In genomic region chr20:34627458-34627857, GRCh38 we compare ENCODE assay signal across 20 cellular contexts. TPM values are rescaled to one million over a fixed set of nuclear protein-coding genes. Genes with fewer than 3 reads are reported as not detected.
DNase-seq lines count a peak whose midpoint lies in the region; ATAC-seq, FAIRE-seq and TF ChIP-seq lines count a peak whose summit lies in the region.
"Had no signal": no experiment of that assay in that cellular context is flagged by ENCODE, and none has a peak within 500 bp of the region (broad histone marks: within the 10 kb centered on the region; RNA-seq: fewer than 3 reads in every experiment).

No MANE protein-coding gene starts in this region.

- DNase-seq in Right ventricle myocardium inferior (ENCODE audit: missing footprints) (no peak), right cardiac atrium (no peak), PC-9 (no peak), heart right ventricle (no peak), transverse colon (no peak), kidney (no peak), pons (ENCODE audit: low spot score) (no peak)
- DNase-seq: activated CD4-positive, alpha-beta T cell treated with anti-CD3 and anti-CD28 coated beads, Interleukin-2, amount 50 U/mL, for 4 hours; activated naive CD4-positive, alpha-beta T cell treated with Interleukin-2 at 50 U/mL for 16 hours; aorta; CD4-positive, alpha-beta memory T cell; cerebellar nuclear complex; DMS79; effector memory CD8-positive, alpha-beta T cell; hypothalamus; NCI-H2081; NCI-H526 treated with DMSO at 0.1 percent for 48 hours; stimulated activated CD4-positive, alpha-beta T cell treated with anti-CD3 and anti-CD28 coated beads, Interleukin-1b, Interleukin-23, amount 100 ng/mL, for 48 hours; stimulated activated naive CD8-positive, alpha-beta T cell treated with anti-CD3 and anti-CD28 coated beads, Interleukin-15, amount 100 ng/mL, for 72 hours had no signal

- POLR2A ChIA-PET in PC-9 (lab: Charles Lee; ENCODE audit: unreplicated experiment), result no interaction called here

- H3F3A ChIP-seq in PC-9 (ENCODE audit: insufficient read depth, low read depth), result peaks cover 9% of the 10 kb centered on the region

- no TSS peak for BruUV-seq in PC-9 (replicated peaks; lab: Mats Ljungman, UMichigan)

- H3K4me3 ChIP-seq in right cardiac atrium (ENCODE audit: low read length) (no peak overlapping the region), PC-9 (no peak overlapping the region), heart right ventricle (peak overlapping the region in 1 of 10 donors; percentile 0), transverse colon (no peak overlapping the region), kidney (ENCODE audit: low read length in 2 of 2) (no peak overlapping the region)

- in situ Hi-C loops in transverse colon (cut with MboI; ENCODE audit: low pct_ligation_motif_present in 1 of 4, low pct_unique_long_range_greater_than_20kb in 1 of 4, low sequenced_read_pairs in 3 of 4), result no loop called here

- H3K9me3 ChIP-seq in right cardiac atrium (ENCODE audit: control insufficient read depth, low read length) (no peaks in the 10 kb centered on the region), PC-9 (ENCODE audit: insufficient read depth, low read depth) (no peaks in the 10 kb centered on the region), heart right ventricle (no peaks in the 10 kb centered on the region), transverse colon (no peaks in the 10 kb centered on the region), kidney (ENCODE audit: control insufficient read depth in 1 of 2, low read length in 2 of 2) (no peaks in the 10 kb centered on the region)

- CTCF ChIA-PET in PC-9 (lab: Charles Lee), result interaction anchor here (0.5 kb wide), 1 partner anchor 15 kb away, joined by 4 read pairs; no protein-coding TSS in a partner anchor

- no peak overlapping the region for H3K9ac ChIP-seq in kidney (ENCODE audit: low read length in 2 of 2)

- H4K20me1 ChIP-seq in PC-9 (ENCODE audit: insufficient read depth), result no peaks in the 10 kb centered on the region

- no peaks in the 10 kb centered on the region for H3K79me2 ChIP-seq in PC-9 (ENCODE audit: low read depth)

- H3K4me2 ChIP-seq in PC-9, result no peak overlapping the region

- FAIRE-seq in kidney (lab: Jason Lieb, UNC), result no peak

- no peaks in the 10 kb centered on the region for H3K36me3 ChIP-seq in PC-9 (ENCODE audit: low read depth)
- H3K36me3 ChIP-seq in heart right ventricle, result peaks cover 0 to 34% (median 1%) of the 10 kb centered on the region in 9 donors
- no peaks in the 10 kb centered on the region for H3K36me3 ChIP-seq in transverse colon
- no peaks in the 10 kb centered on the region for H3K36me3 ChIP-seq in kidney (ENCODE audit: control insufficient read depth in 1 of 2, insufficient read depth in 2 of 2, low read length in 2 of 2)

- TF ChIP-seq CTCF in PC-9 (conservative IDR thresholded peaks at IDR 0.05) (no peak), heart right ventricle (IDR thresholded peaks at IDR 0.05) (no peak), transverse colon (IDR thresholded peaks at IDR 0.05) (no peak), kidney (IDR thresholded peaks at IDR 0.05; ENCODE audit: borderline replicate concordance, extremely low read depth, insufficient read depth) (no peak)

- H3K4me1 ChIP-seq in right cardiac atrium (ENCODE audit: control insufficient read depth, insufficient read depth, low read length), result peaks cover 3% of the 10 kb centered on the region
- peaks cover 9% of the 10 kb centered on the region for H3K4me1 ChIP-seq in PC-9 (replicated peaks; ENCODE audit: insufficient read depth)
- peaks cover 0 to 24% (median 7%) of the 10 kb centered on the region in 9 donors for H3K4me1 ChIP-seq in heart right ventricle
- peaks cover 9 to 29% (median 16%) of the 10 kb centered on the region in 4 donors for H3K4me1 ChIP-seq in transverse colon
- no peaks in the 10 kb centered on the region for H3K4me1 ChIP-seq in kidney (ENCODE audit: control insufficient read depth in 1 of 2, insufficient read depth in 1 of 2, low read depth in 1 of 2, low read length in 2 of 2)

- ATAC-seq in Right ventricle myocardium inferior (peak; percentile 59), right cardiac atrium (no peak), heart right ventricle (peak in 6 of 8 donors; percentile 48 to 69 (median 55)), GM21737 (IDR thresholded peaks at IDR 0.05; ENCODE audit: unreplicated experiment) (no peak)
- ATAC-seq: effector memory CD8-positive, alpha-beta T cell; stimulated activated naive CD8-positive, alpha-beta T cell treated with anti-CD3 and anti-CD28 coated beads, Interleukin-15, amount 100 ng/mL, for 72 hours had no signal

- H3K27ac ChIP-seq in right cardiac atrium (ENCODE audit: low read length) (no peak overlapping the region), PC-9 (0 out of 2 replicates have a peak overlapping the region, but pooled peaks have one; percentile 20), heart right ventricle (peak overlapping the region; percentile 50 to 75 (median 70)), transverse colon (peak overlapping the region; percentile 46 to 69 (median 53)), kidney (ENCODE audit: low read depth in 2 of 2, low read length in 2 of 2) (no peak overlapping the region)

- intact Hi-C loops in Right ventricle myocardium inferior (cut with DNase I), result loop anchor here (5.0 kb wide), 1 partner anchor 75 kb away; the partner anchor contains the start of gene TP53INP2
- intact Hi-C loops in right cardiac atrium (cut with DNase I), result no loop called here
- intact Hi-C loops in PC-9 (cut with micrococcal nuclease; ENCODE audit: unreplicated experiment), result no loop called here
- intact Hi-C loops in heart right ventricle (cut with DNase I), result no loop called here
- intact Hi-C loops in transverse colon (cut with DNase I; ENCODE audit: low total_unique reads), result no loop called here
- intact Hi-C loops in kidney (cut with DNase I), result no loop called here

- no peak for TF ChIP-seq EP300 in transverse colon (IDR thresholded peaks at IDR 0.05; ENCODE audit: low read depth)

- H3K9me2 ChIP-seq in PC-9 (ENCODE audit: insufficient read depth), result no peaks in the 10 kb centered on the region

- 66% methylated on average over 5 of the region's 5 CpGs for WGBS in right cardiac atrium
- 56 to 60% methylated on average over 5 of the region's 5 CpGs for WGBS in heart right ventricle, 2 donors
- WGBS in transverse colon (ENCODE audit: low coverage in 1 of 2), 2 donors, result 41 to 53% methylated on average over 5 of the region's 5 CpGs

- H3K27me3 ChIP-seq in right cardiac atrium (ENCODE audit: control insufficient read depth, insufficient read depth) (no peaks in the 10 kb centered on the region), PC-9 (ENCODE audit: insufficient read depth, low read depth) (no peaks in the 10 kb centered on the region), heart right ventricle (no peaks in the 10 kb centered on the region), transverse colon (no peaks in the 10 kb centered on the region)

- no peak overlapping the region for H2AFZ ChIP-seq in PC-9

- TF ChIP-seq POLR2A in transverse colon (IDR thresholded peaks at IDR 0.05), result no peak

RNA-seq across cellular contexts. Expression of gene PIGU, which starts 49.4 kb away (rescaled TPM):
- total RNA-seq in Right ventricle myocardium inferior (12.9 TPM), right cardiac atrium (10 to 100 TPM; 11.6 to 14.4 (median 13.6) TPM), PC-9 (2021) (20.9 and 25.0 TPM in 2 replicates), heart right ventricle (10 to 100 TPM; 11.0 to 20.4 (median 14.1) TPM), transverse colon (10 to 100 TPM in 3 of 4 donors, 1 to 10 TPM in 1; 4.1 to 28.7 (median 16.8) TPM), kidney (15.9 TPM)
- polyA plus RNA-seq in right cardiac atrium (18.9 TPM), heart right ventricle (10 to 100 TPM; 18.6 to 23.8 TPM), kidney (ENCODE audit: insufficient read depth, low read depth, low replicate concordance) (42.0 TPM)

Comparison
In these comparisons a context has a peak if more than half of its experiments do, and no peak if none do; other contexts are left out.
1. ATAC-seq: peak in Right ventricle myocardium inferior (single experiment) and heart right ventricle (6 of 8); none in right cardiac atrium (0 of 2) and GM21737 (single experiment).
2. H3K27ac ChIP-seq: peak in PC-9 (single experiment), heart right ventricle (10 of 10) and transverse colon (4 of 4); none in right cardiac atrium (single experiment) and kidney (0 of 2).